1 cellular context compared by ENCODE assay signal in the genomic region with DNA sequence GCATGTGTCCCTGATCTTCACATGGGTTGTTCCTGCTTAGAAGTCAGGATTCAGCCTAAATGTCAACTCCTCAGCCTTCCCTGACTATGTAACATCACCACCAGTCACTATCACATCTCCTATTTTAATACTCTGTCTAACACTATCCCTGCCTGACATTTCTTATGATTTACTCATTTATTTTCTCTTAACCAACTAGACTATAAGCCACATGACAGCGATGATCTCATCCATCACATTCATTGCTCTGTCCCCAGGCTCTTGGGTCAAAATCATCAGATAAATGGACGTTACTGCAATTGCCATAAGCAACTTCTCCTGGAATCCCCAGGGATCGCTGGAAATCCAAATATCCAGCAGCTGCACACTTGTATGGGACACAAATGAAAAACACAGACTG.
TF ChIP-seq lines count a peak whose summit lies in the region.

No MANE protein-coding gene starts in this region.

TF ChIP-seq in K562, 482 proteins besides CTCF, POLR2A, EP300 and RAD21 (continued from another document):
- TF ChIP-seq PBX2 (CRISPR knock-in tag; IDR thresholded peaks at IDR 0.05; ENCODE audit: low read depth) = no peak
- TF ChIP-seq PBX2 (tag; conservative IDR thresholded peaks at IDR 0.05; ENCODE audit: low read depth) = peak; percentile 85
- TF ChIP-seq, protein P1, sequence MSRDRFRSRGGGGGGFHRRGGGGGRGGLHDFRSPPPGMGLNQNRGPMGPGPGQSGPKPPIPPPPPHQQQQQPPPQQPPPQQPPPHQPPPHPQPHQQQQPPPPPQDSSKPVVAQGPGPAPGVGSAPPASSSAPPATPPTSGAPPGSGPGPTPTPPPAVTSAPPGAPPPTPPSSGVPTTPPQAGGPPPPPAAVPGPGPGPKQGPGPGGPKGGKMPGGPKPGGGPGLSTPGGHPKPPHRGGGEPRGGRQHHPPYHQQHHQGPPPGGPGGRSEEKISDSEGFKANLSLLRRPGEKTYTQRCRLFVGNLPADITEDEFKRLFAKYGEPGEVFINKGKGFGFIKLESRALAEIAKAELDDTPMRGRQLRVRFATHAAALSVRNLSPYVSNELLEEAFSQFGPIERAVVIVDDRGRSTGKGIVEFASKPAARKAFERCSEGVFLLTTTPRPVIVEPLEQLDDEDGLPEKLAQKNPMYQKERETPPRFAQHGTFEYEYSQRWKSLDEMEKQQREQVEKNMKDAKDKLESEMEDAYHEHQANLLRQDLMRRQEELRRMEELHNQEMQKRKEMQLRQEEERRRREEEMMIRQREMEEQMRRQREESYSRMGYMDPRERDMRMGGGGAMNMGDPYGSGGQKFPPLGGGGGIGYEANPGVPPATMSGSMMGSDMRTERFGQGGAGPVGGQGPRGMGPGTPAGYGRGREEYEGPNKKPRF (IDR thresholded peaks at IDR 0.05; ENCODE audit: low read depth, low read length) = no peak
- peak; percentile 69 for TF ChIP-seq MEIS2 (IDR thresholded peaks at IDR 0.05; ENCODE audit: partially characterized antibody)
- TF ChIP-seq, protein P2, sequence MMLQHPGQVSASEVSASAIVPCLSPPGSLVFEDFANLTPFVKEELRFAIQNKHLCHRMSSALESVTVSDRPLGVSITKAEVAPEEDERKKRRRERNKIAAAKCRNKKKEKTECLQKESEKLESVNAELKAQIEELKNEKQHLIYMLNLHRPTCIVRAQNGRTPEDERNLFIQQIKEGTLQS (IDR thresholded peaks at IDR 0.05) = peak; percentile 74; the same call in 1 of the 2 replicates
- TF ChIP-seq, protein P2 (CRISPR knock-in tag; conservative IDR thresholded peaks at IDR 0.05) = no peak
TF ChIP-seq in K562: peak in this region for 6.
